ENCODE assay signal across 4 cellular contexts in the genomic region with DNA sequence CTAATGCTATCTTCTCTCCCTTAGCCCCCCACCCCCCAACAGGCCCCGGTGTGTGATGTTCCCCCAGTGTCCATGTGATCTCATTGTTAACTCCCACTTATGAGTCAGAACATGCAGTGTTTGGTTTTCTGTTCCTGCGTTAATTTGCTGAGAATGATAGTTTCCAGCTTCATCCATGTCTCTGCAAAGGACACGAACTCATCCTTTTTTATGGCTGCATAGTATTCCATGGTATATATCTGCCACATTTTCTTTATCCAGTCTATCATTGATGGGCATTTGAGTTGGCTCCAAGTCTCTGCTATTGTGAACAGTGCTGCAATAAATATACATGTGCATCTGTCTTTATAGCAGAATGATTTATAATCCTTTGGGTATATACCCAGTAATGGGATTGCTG.
DNase-seq lines count a peak whose midpoint lies in the region; ATAC-seq, FAIRE-seq and TF ChIP-seq lines count a peak whose summit lies in the region.
"Not testable (repeated sequence)": the region's sequence is repeated elsewhere in the genome, so short reads cannot be mapped to it uniquely, and the experiment has no call there.

No MANE protein-coding gene starts in this region.

- not testable (repeated sequence) for DNase-seq in activated naive CD8-positive, alpha-beta T cell treated with anti-CD3 and anti-CD28 coated beads for 36 hours; K562 (ENCODE audit: extremely low read depth in 1 of 4, low spot score in 3 of 4)

- not testable (repeated sequence) for TF ChIP-seq EP300 in K562 (IDR thresholded peaks at IDR 0.05; ENCODE audit: low read length)

- H4K20me1 ChIP-seq in K562 (replicated peaks; ENCODE audit: control insufficient read depth, insufficient read depth, low read length) = not testable (repeated sequence)

- not testable (repeated sequence) for H3K4me1 Mint-ChIP-seq in activated naive CD8-positive, alpha-beta T cell treated with anti-CD3 and anti-CD28 coated beads for 36 hours

- not testable (repeated sequence) for H3K27me3 ChIP-seq in K562 (ENCODE audit: control insufficient read depth in 2 of 2, insufficient read depth in 2 of 2, low read length in 2 of 2)

- ATAC-seq in SK-N-SH treated with all-trans-retinoic acid at 6 μM for 48 hours, K562: not testable (repeated sequence)

- not testable (repeated sequence) for H3K36me3 Mint-ChIP-seq in activated naive CD8-positive, alpha-beta T cell treated with anti-CD3 and anti-CD28 coated beads for 36 hours

- peaks cover 0 to 12% of the 10 kb centered on the region in 2 experiments; a peak in 1 of 3 replicates for H3K36me3 ChIP-seq in HEK293 (ENCODE audit: control insufficient read depth in 2 of 2, insufficient read depth in 1 of 2, low read length in 2 of 2)
- H3K36me3 ChIP-seq in K562 (ENCODE audit: control insufficient read depth, insufficient read depth, low read length) = not testable (repeated sequence)

- not testable (repeated sequence) for TF ChIP-seq POLR2A in K562 (conservative IDR thresholded peaks at IDR 0.05)

- H3K4me1 ChIP-seq in HEK293 (ENCODE audit: control insufficient read depth, insufficient read depth, low read length); K562 (replicated peaks in 1 of 2; ENCODE audit: control insufficient read depth in 2 of 2, insufficient read depth in 2 of 2, low read length in 2 of 2): not testable (repeated sequence)

- H2AFZ ChIP-seq in K562 (ENCODE audit: low read depth, low read length) = not testable (repeated sequence)

- POLR2A ChIA-PET in HEK293 (lab: Yijun Ruan, JAX); K562 (lab: Yijun Ruan, JAX): not testable (repeated sequence)

- H3K9me3 ChIP-seq in HEK293 (ENCODE audit: control insufficient read depth, insufficient read depth, low read depth, low read length); K562 (replicated peaks; ENCODE audit: control insufficient read depth, insufficient read depth, low read depth, low read length): not testable (repeated sequence)

- not testable (repeated sequence) for BruUV-seq in K562 (replicated peaks; lab: Mats Ljungman, UMichigan)

- WGBS in K562 (ENCODE audit: insufficient coverage, low coverage, missing lambda C conversion rate) = 0% methylated on average over 3 of the region's 3 CpGs

- H3K79me2 ChIP-seq in K562 (ENCODE audit: control insufficient read depth, insufficient read depth, low read length) = not testable (repeated sequence)

- H3K27ac Mint-ChIP-seq in activated naive CD8-positive, alpha-beta T cell treated with anti-CD3 and anti-CD28 coated beads for 36 hours = peak overlapping the region; percentile 16

- CTCF ChIA-PET in HEK293 (lab: Yijun Ruan, JAX) = interaction anchor here (3.3 kb wide), 1 partner anchor 179 kb away, joined by 62 read pairs; a partner anchor contains a TSS
- CTCF ChIA-PET in K562 (lab: Yijun Ruan, JAX; ENCODE audit: low intra/inter-chr PET ratio) = not testable (repeated sequence)

- H3K27me3 Mint-ChIP-seq in activated naive CD8-positive, alpha-beta T cell treated with anti-CD3 and anti-CD28 coated beads for 36 hours = peaks cover 16% of the 10 kb centered on the region

- not testable (repeated sequence) for H3K4me3 ChIP-seq in HEK293 (ENCODE audit: low read depth, low read length); K562

- not testable (repeated sequence) for TF ChIP-seq RAD21 in K562 (CRISPR knock-in tag; conservative IDR thresholded peaks at IDR 0.05 in 1 of 2, IDR thresholded peaks at IDR 0.05 in 1 of 2)

- TF ChIP-seq CTCF in HEK293 (tag by site-specific recombination; IDR thresholded peaks at IDR 0.05); K562 (IDR thresholded peaks at IDR 0.05 in 2 of 3, conservative IDR thresholded peaks at IDR 0.05 in 1 of 3; ENCODE audit: insufficient read depth in 2 of 3, low read depth in 1 of 3, low read length in 3 of 3): not testable (repeated sequence)

- H3K4me3 Mint-ChIP-seq in activated naive CD8-positive, alpha-beta T cell treated with anti-CD3 and anti-CD28 coated beads for 36 hours = not testable (repeated sequence)

- H3K4me2 ChIP-seq in K562 (ENCODE audit: insufficient read depth, low read length) = not testable (repeated sequence)

- not testable (repeated sequence) for H3K9me3 Mint-ChIP-seq in activated naive CD8-positive, alpha-beta T cell treated with anti-CD3 and anti-CD28 coated beads for 36 hours

- in situ Hi-C loops in K562 (cut with MboI) = not testable (repeated sequence)

- FAIRE-seq in K562 (lab: Jason Lieb, UNC) = not testable (repeated sequence)

- H3K9me1 ChIP-seq in K562 (ENCODE audit: control insufficient read depth, insufficient read depth, low read length) = not testable (repeated sequence)

- intact Hi-C loops in K562 (cut with micrococcal nuclease) = not testable (repeated sequence)

- H3K27ac ChIP-seq in HEK293 (ENCODE audit: extremely low read depth, low read depth, low read length); K562 (ENCODE audit: extremely low read depth, low read depth, low read length): not testable (repeated sequence)

- H3K9ac ChIP-seq in K562 (ENCODE audit: insufficient read depth in 1 of 2, low read depth in 2 of 2, low read length in 2 of 2) = not testable (repeated sequence)

TF ChIP-seq in HEK293, 187 proteins besides CTCF, POLR2A, EP300 and RAD21 (continues in another document):
- TF ChIP-seq, protein P1, sequence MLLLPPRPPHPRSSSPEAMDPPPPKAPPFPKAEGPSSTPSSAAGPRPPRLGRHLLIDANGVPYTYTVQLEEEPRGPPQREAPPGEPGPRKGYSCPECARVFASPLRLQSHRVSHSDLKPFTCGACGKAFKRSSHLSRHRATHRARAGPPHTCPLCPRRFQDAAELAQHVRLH (tag by site-specific recombination; IDR thresholded peaks at IDR 0.05) = 0 out of 2 replicates have a peak, but pooled peaks have one; percentile 34
- TF ChIP-seq ZNF146 (tag by site-specific recombination; IDR thresholded peaks at IDR 0.05) = peak; percentile 68

TF ChIP-seq in SK-N-SH treated with all-trans-retinoic acid at 6 μM for 48 hours, 23 proteins besides CTCF, POLR2A, EP300 and RAD21:
- 0 out of 2 replicates have a peak, but pooled peaks have one; percentile 20 for TF ChIP-seq ZNF8 (CRISPR knock-in tag; IDR thresholded peaks at IDR 0.05)

TF ChIP-seq in K562, 482 proteins besides CTCF, POLR2A, EP300 and RAD21:
- TF ChIP-seq ZNF146 (CRISPR knock-in tag; IDR thresholded peaks at IDR 0.05; ENCODE audit: unreplicated experiment) = peak; percentile 66
